17 cellular contexts compared by ENCODE assay signal in genomic region chr17:61459968-61460718, GRCh38. TPM values are rescaled to one million over a fixed set of nuclear protein-coding genes. Genes with fewer than 3 reads are reported as not detected.
DNase-seq lines count a peak whose midpoint lies in the region; ATAC-seq and TF ChIP-seq lines count a peak whose summit lies in the region.
"Had no signal": no experiment of that assay in that cellular context is flagged by ENCODE, and none has a peak within 500 bp of the region (broad histone marks: within the 10 kb centered on the region; RNA-seq: fewer than 3 reads in every experiment).

No MANE protein-coding gene starts in this region.

- peaks cover 32% of the 10 kb centered on the region for H3K4me1 Mint-ChIP-seq in activated T-cell treated with anti-CD3 and anti-CD28 coated beads, Interleukin-2, amount 50 U/mL, for 72 hours (ENCODE audit: low read depth)
- H3K4me1 Mint-ChIP-seq in endodermal cell (peaks cover 39% of the 10 kb centered on the region), neural crest cell (peaks cover 33% of the 10 kb centered on the region), CD14-positive monocyte (peaks cover 32% of the 10 kb centered on the region)

- no peak overlapping the region for H3K4me3 ChIP-seq in endodermal cell (ENCODE audit: low read length)
- H3K4me3 ChIP-seq in upper lobe of right lung: no peak overlapping the region
- H3K4me3 ChIP-seq: MG63 had no signal

- H3K36me3 Mint-ChIP-seq in activated T-cell treated with anti-CD3 and anti-CD28 coated beads, Interleukin-2, amount 50 U/mL, for 72 hours (ENCODE audit: insufficient read depth in 2 of 2): no peaks in the 10 kb centered on the region
- H3K36me3 Mint-ChIP-seq in endodermal cell (ENCODE audit: low read depth): no peaks in the 10 kb centered on the region
- H3K36me3 Mint-ChIP-seq in neural crest cell (ENCODE audit: low read depth): peaks cover 3% of the 10 kb centered on the region
- peaks cover 3 to 13% of the 10 kb centered on the region in 2 donors for H3K36me3 Mint-ChIP-seq in CD14-positive monocyte

- H3K9me3 Mint-ChIP-seq in activated T-cell treated with anti-CD3 and anti-CD28 coated beads, Interleukin-2, amount 50 U/mL, for 72 hours: no peaks in the 10 kb centered on the region
- H3K9me3 Mint-ChIP-seq in endodermal cell: no peaks in the 10 kb centered on the region
- H3K9me3 Mint-ChIP-seq in neural crest cell: no peaks in the 10 kb centered on the region
- H3K9me3 Mint-ChIP-seq in CD14-positive monocyte: peaks cover 0 to 33% (median 12%) of the 10 kb centered on the region in 7 donors

- DNase-seq in activated T-cell treated with anti-CD3 and anti-CD28 coated beads, Interleukin-2, amount 50 U/mL, for 48 hours: peak; percentile 7 to 16
- DNase-seq in activated T-cell treated with anti-CD3 and anti-CD28 coated beads, Interleukin-2, amount 50 U/mL, for 72 hours: no peak
- DNase-seq in endodermal cell: peak; percentile 40
- DNase-seq in neural crest cell (ENCODE audit: low read depth, low spot score): no peak
- no peak for DNase-seq in upper lobe of right lung
- no peak for DNase-seq in CD14-positive monocyte (ENCODE audit: low spot score)
- no peak for DNase-seq in COR-L47 (lab: John Stamatoyannopoulos, UW)
- DNase-seq: Calu3, DMS79 treated with DMSO at 0.1 percent for 48 hours, MG63, NCI-H1105, NCI-H187 treated with DMSO at 0.1 percent for 48 hours, SHP77 had no signal

- H3K9ac ChIP-seq in endodermal cell (ENCODE audit: extremely low read depth, low read length, poor library complexity, severe bottlenecking): no peak overlapping the region
- H3K9ac ChIP-seq: KMS-11 had no signal

- ATAC-seq in activated T-cell treated with anti-CD3 and anti-CD28 coated beads, Interleukin-2, amount 50 U/mL, for 72 hours (replicated peaks in 1 of 2): no peak
- no peak for ATAC-seq in upper lobe of right lung
- ATAC-seq in GM21390 (IDR thresholded peaks at IDR 0.05; ENCODE audit: unreplicated experiment): no peak

- H3K27ac ChIP-seq in endodermal cell (ENCODE audit: low read depth, low read length): no peak overlapping the region
- peak overlapping the region; percentile 60 for H3K27ac ChIP-seq in upper lobe of right lung
- H3K27ac ChIP-seq: C4-2B, KMS-11 had no signal

- no peak overlapping the region for H3K27ac Mint-ChIP-seq in activated T-cell treated with anti-CD3 and anti-CD28 coated beads, Interleukin-2, amount 50 U/mL, for 72 hours
- H3K27ac Mint-ChIP-seq in endodermal cell: no peak overlapping the region
- H3K27ac Mint-ChIP-seq in neural crest cell (ENCODE audit: unreplicated experiment): no peak overlapping the region
- H3K27ac Mint-ChIP-seq in CD14-positive monocyte: no peak overlapping the region

- H3K4me3 Mint-ChIP-seq in activated T-cell treated with anti-CD3 and anti-CD28 coated beads, Interleukin-2, amount 50 U/mL, for 72 hours: no peak overlapping the region
- H3K4me3 Mint-ChIP-seq in endodermal cell (no peak overlapping the region), neural crest cell (peak overlapping the region; percentile 25), CD14-positive monocyte (peak overlapping the region in 1 of 2 donors; percentile 69)

- peaks cover 74% of the 10 kb centered on the region for H3K27me3 Mint-ChIP-seq in activated T-cell treated with anti-CD3 and anti-CD28 coated beads, Interleukin-2, amount 50 U/mL, for 72 hours (ENCODE audit: low read depth)
- H3K27me3 Mint-ChIP-seq in endodermal cell (ENCODE audit: insufficient read depth): peaks cover 97% of the 10 kb centered on the region
- peaks cover 92% of the 10 kb centered on the region for H3K27me3 Mint-ChIP-seq in neural crest cell (ENCODE audit: low read depth)
- H3K27me3 Mint-ChIP-seq in CD14-positive monocyte (ENCODE audit: low read depth in 3 of 3): peaks cover 82 to 91% (median 83%) of the 10 kb centered on the region in 3 donors

- no peak for TF ChIP-seq CTCF in endodermal cell (conservative IDR thresholded peaks at IDR 0.05)
- TF ChIP-seq CTCF in neural crest cell (conservative IDR thresholded peaks at IDR 0.05): no peak
- TF ChIP-seq CTCF in upper lobe of right lung (IDR thresholded peaks at IDR 0.05): no peak
- no peak for TF ChIP-seq CTCF in CD14-positive monocyte (IDR thresholded peaks at IDR 0.05)

- H3K36me3 ChIP-seq in endodermal cell (ENCODE audit: control insufficient read depth, insufficient read depth, low read length) (no peaks in the 10 kb centered on the region), upper lobe of right lung (no peaks in the 10 kb centered on the region)
- H3K36me3 ChIP-seq: MG63 had no signal

- peaks cover 100% of the 10 kb centered on the region for H3K27me3 ChIP-seq in endodermal cell (ENCODE audit: control insufficient read depth, insufficient read depth, low read length, poor library complexity, severe bottlenecking)
- H3K27me3 ChIP-seq in upper lobe of right lung: peaks cover 67% of the 10 kb centered on the region
- H3K27me3 ChIP-seq: MG63 had no signal

- 49 to 67% methylated on average over 5 to 9 of the region's 9 CpGs for WGBS in endodermal cell (ENCODE audit: insufficient coverage in 1 of 2, insufficient read length in 1 of 2), 2 experiments

- no peaks in the 10 kb centered on the region for H3K9me3 ChIP-seq in endodermal cell (ENCODE audit: control insufficient read depth, low read length)
- no peaks in the 10 kb centered on the region for H3K9me3 ChIP-seq in upper lobe of right lung
- H3K9me3 ChIP-seq: MG63 had no signal

- H3K4me1 ChIP-seq in endodermal cell (ENCODE audit: control insufficient read depth, insufficient read depth, low read length) (peaks cover 4% of the 10 kb centered on the region), upper lobe of right lung (peaks cover 33% of the 10 kb centered on the region)

- intact Hi-C loops in upper lobe of right lung (cut with DNase I): no loop called here
- intact Hi-C loops in CD14-positive monocyte (cut with micrococcal nuclease): no loop called here

RNA-seq across cellular contexts. Expression of gene TBX4, which starts 7.9 kb away (rescaled TPM):
- not detected for total RNA-seq in activated T-cell treated with anti-CD3 and anti-CD28 coated beads, Interleukin-2, amount 50 U/mL, for 72 hours
- not detected for total RNA-seq in endodermal cell
- polyA plus RNA-seq in endodermal cell (2013, experiment 1 of 2): 1.5 TPM
- polyA plus RNA-seq in endodermal cell (2013, experiment 2 of 2): 1.4 TPM
- not detected in 2 replicates for total RNA-seq in neural crest cell
- total RNA-seq in upper lobe of right lung: 28.6 TPM
- polyA plus RNA-seq in CD14-positive monocyte: not detected
- total RNA-seq: Calu3, H4 had no signal

Comparison
In these comparisons a context has a peak if more than half of its experiments do, and no peak if none do; other contexts are left out.
1. DNase-seq: peak in activated T-cell treated with anti-CD3 and anti-CD28 coated beads, Interleukin-2, amount 50 U/mL, for 48 hours (2 of 2) and endodermal cell (single experiment); none in activated T-cell treated with anti-CD3 and anti-CD28 coated beads, Interleukin-2, amount 50 U/mL, for 72 hours (0 of 2), neural crest cell (single experiment), upper lobe of right lung (single experiment), CD14-positive monocyte (single experiment) and COR-L47 (single experiment).
2. RNA of gene TBX4, which starts 7.9 kb away (total RNA-seq): 28.6 TPM in upper lobe of right lung (single experiment); not detected in activated T-cell treated with anti-CD3 and anti-CD28 coated beads, Interleukin-2, amount 50 U/mL, for 72 hours, not detected in neural crest cell and not detected in endodermal cell; every median in the first group is over 10 times any median in the second.